Comparison of ENCODE assay signal across 13 cellular contexts in the genomic region with DNA sequence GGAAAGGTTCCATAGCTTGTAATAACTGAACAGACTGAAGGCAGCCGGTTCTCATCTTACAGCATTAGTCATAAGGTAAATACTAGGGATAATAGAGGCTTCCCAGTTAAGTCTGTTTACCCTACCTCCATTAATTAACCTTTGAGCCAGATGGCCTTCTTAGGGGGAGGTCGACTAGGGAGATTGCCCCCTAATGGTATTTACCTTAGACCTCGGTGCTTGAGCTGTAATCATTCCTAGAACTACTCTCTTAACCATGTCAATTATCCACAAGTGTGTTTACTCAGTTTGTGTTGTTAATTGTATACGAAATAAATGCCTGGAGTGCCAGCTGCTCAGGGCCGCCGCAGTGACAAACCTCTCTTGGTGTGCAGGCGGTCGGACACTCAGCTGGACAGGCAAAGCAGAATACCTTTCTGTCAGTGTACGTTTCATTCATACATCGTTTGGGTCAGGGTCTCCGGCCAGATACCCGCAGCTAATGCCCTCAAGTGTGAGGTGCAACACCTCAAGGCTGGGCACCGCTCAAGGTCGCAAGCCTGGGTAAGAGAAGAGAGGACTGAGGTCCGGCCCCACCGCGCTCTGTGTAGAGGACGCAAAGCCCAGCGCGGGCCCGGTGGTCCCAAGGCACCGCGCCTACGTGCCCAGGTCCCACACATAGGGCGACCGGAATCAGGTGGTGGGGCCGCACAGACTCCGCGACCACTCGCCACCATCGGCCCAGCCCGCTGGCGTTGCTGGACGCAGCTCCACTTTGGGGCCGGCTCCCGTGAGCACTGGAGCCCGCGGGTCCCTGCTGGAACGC.
DNase-seq lines count a peak whose midpoint lies in the region; ATAC-seq and FAIRE-seq lines count a peak whose summit lies in the region.
"Had no signal": no experiment of that assay in that cellular context is flagged by ENCODE, and none has a peak within 500 bp of the region (broad histone marks: within the 10 kb centered on the region; RNA-seq: fewer than 3 reads in every experiment).

No MANE protein-coding gene starts in this region.

- H3K36me3 Mint-ChIP-seq in activated CD4-positive, alpha-beta T cell treated with anti-CD3 and anti-CD28 coated beads, Interleukin-2, amount 10 ng/mL, durations not matched to agents 7 days and 5 days (ENCODE audit: low read depth), result no peaks in the 10 kb centered on the region
- peaks cover 6% of the 10 kb centered on the region for H3K36me3 Mint-ChIP-seq in effector memory CD8-positive, alpha-beta T cell (ENCODE audit: insufficient read depth)
- H3K36me3 Mint-ChIP-seq in stimulated activated memory B cell treated with anti-CD40 and anti-IgM and Interleukin-4, amounts not matched to agents 10 μg/mL and 1 μg/mL and 100 μg/mL, for 72 hours, result no peaks in the 10 kb centered on the region

- no peak for DNase-seq in activated CD4-positive, alpha-beta T cell treated with anti-CD3 and anti-CD28 coated beads, Interleukin-2, amount 10 ng/mL, durations not matched to agents 7 days and 5 days
- DNase-seq in activated CD4-positive, alpha-beta T cell treated with anti-CD3 and anti-CD28 coated beads, Interleukin-2, amount 50 U/mL, for 1 hour, result no peak
- DNase-seq in H4 (ENCODE audit: low spot score) (peak; percentile 17), RCC 7860 (ENCODE audit: low spot score) (no peak), dedifferentiated amniotic fluid mesenchymal stem cell (ENCODE audit: extremely low spot score) (no peak)
- DNase-seq in effector memory CD8-positive, alpha-beta T cell, result no peak
- DNase-seq: NCI-H2227 treated with DMSO at 0.1 percent for 48 hours, PC-3, spleen, SW 1271 had no signal

- CTCF ChIA-PET in activated CD4-positive, alpha-beta T cell treated with anti-CD3 and anti-CD28 coated beads, Interleukin-2, amount 10 ng/mL, durations not matched to agents 7 days and 5 days (lab: Charles Lee), result no interaction called here

- no peaks in the 10 kb centered on the region for H3K9me3 Mint-ChIP-seq in activated CD4-positive, alpha-beta T cell treated with anti-CD3 and anti-CD28 coated beads, Interleukin-2, amount 10 ng/mL, durations not matched to agents 7 days and 5 days
- H3K9me3 Mint-ChIP-seq in effector memory CD8-positive, alpha-beta T cell, result no peaks in the 10 kb centered on the region
- H3K9me3 Mint-ChIP-seq in stimulated activated memory B cell treated with anti-CD40 and anti-IgM and Interleukin-4, amounts not matched to agents 10 μg/mL and 1 μg/mL and 100 μg/mL, for 72 hours, result no peaks in the 10 kb centered on the region

- peaks cover 10% of the 10 kb centered on the region for H3K4me1 Mint-ChIP-seq in activated CD4-positive, alpha-beta T cell treated with anti-CD3 and anti-CD28 coated beads, Interleukin-2, amount 10 ng/mL, durations not matched to agents 7 days and 5 days
- peaks cover 4 to 5% of the 10 kb centered on the region in 2 donors for H3K4me1 Mint-ChIP-seq in effector memory CD8-positive, alpha-beta T cell (ENCODE audit: low read depth in 2 of 2)
- H3K4me1 Mint-ChIP-seq in stimulated activated memory B cell treated with anti-CD40 and anti-IgM and Interleukin-4, amounts not matched to agents 10 μg/mL and 1 μg/mL and 100 μg/mL, for 72 hours, result no peaks in the 10 kb centered on the region

- peak overlapping the region; percentile 94 for H3K27ac Mint-ChIP-seq in activated CD4-positive, alpha-beta T cell treated with anti-CD3 and anti-CD28 coated beads, Interleukin-2, amount 10 ng/mL, durations not matched to agents 7 days and 5 days
- H3K27ac Mint-ChIP-seq in effector memory CD8-positive, alpha-beta T cell, result no peak overlapping the region
- H3K27ac Mint-ChIP-seq in stimulated activated memory B cell treated with anti-CD40 and anti-IgM and Interleukin-4, amounts not matched to agents 10 μg/mL and 1 μg/mL and 100 μg/mL, for 72 hours, result peak overlapping the region; percentile 67

- POLR2A ChIA-PET in activated CD4-positive, alpha-beta T cell treated with anti-CD3 and anti-CD28 coated beads, Interleukin-2, amount 10 ng/mL, durations not matched to agents 7 days and 5 days (lab: Charles Lee), result no interaction called here

- peak overlapping the region; percentile 70 for H3K4me3 Mint-ChIP-seq in activated CD4-positive, alpha-beta T cell treated with anti-CD3 and anti-CD28 coated beads, Interleukin-2, amount 10 ng/mL, durations not matched to agents 7 days and 5 days
- H3K4me3 Mint-ChIP-seq in effector memory CD8-positive, alpha-beta T cell, result peak overlapping the region; percentile 44 to 78
- H3K4me3 Mint-ChIP-seq in stimulated activated memory B cell treated with anti-CD40 and anti-IgM and Interleukin-4, amounts not matched to agents 10 μg/mL and 1 μg/mL and 100 μg/mL, for 72 hours, result peak overlapping the region; percentile 84

- ATAC-seq in effector memory CD8-positive, alpha-beta T cell (replicated peaks), result no peak
- ATAC-seq in stimulated activated memory B cell treated with anti-CD40 and anti-IgM and Interleukin-4, amounts not matched to agents 10 μg/mL and 1 μg/mL and 100 μg/mL, for 72 hours, result no peak
- ATAC-seq in HG02852 (IDR thresholded peaks at IDR 0.05; ENCODE audit: unreplicated experiment), result no peak
- ATAC-seq: PC-3 had no signal

- H3K27me3 Mint-ChIP-seq in activated CD4-positive, alpha-beta T cell treated with anti-CD3 and anti-CD28 coated beads, Interleukin-2, amount 10 ng/mL, durations not matched to agents 7 days and 5 days, result no peaks in the 10 kb centered on the region
- no peaks in the 10 kb centered on the region for H3K27me3 Mint-ChIP-seq in effector memory CD8-positive, alpha-beta T cell
- H3K27me3 Mint-ChIP-seq in stimulated activated memory B cell treated with anti-CD40 and anti-IgM and Interleukin-4, amounts not matched to agents 10 μg/mL and 1 μg/mL and 100 μg/mL, for 72 hours, result no peaks in the 10 kb centered on the region

- FAIRE-seq in RCC 7860 (lab: Jason Lieb, UNC), result no peak
- FAIRE-seq: GM19239 had no signal

Comparison
In these comparisons a context has a peak if more than half of its experiments do, and no peak if none do; other contexts are left out.
1. H3K27ac Mint-ChIP-seq: peak in activated CD4-positive, alpha-beta T cell treated with anti-CD3 and anti-CD28 coated beads, Interleukin-2, amount 10 ng/mL, durations not matched to agents 7 days and 5 days (single experiment) and stimulated activated memory B cell treated with anti-CD40 and anti-IgM and Interleukin-4, amounts not matched to agents 10 μg/mL and 1 μg/mL and 100 μg/mL, for 72 hours (single experiment); none in effector memory CD8-positive, alpha-beta T cell (0 of 2).
2. Peak in every context shown above with its lines, with median percentiles within 50 percentile points of each other: H3K4me3 Mint-ChIP-seq.